ENCODE assay signal across 19 cellular contexts in the genomic region with DNA sequence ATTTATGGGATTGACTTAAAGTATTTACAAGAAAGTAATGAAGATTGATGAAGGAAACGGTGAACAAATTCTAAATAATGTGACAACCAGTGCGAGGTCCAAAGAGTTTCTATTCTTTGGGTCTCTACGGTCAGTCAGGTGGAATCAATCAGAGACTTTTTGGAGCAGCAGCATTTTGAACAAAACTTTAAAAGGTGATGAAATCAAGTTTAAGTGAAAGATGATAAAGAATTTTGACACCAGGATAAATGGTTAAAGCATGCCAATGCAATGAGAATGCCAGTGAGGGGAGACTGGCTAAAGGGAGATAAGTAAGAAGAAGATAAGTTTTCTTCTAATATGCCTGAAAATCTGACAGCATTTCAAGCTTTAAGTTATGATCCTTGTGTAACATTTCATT.
A peak's percentile ranks its signal among the peaks of the same experiment; 100 is the strongest.
DNase-seq lines count a peak whose midpoint lies in the region; ATAC-seq, FAIRE-seq and TF ChIP-seq lines count a peak whose summit lies in the region.
"Had no signal": no experiment of that assay in that cellular context is flagged by ENCODE, and none has a peak within 500 bp of the region (broad histone marks: within the 10 kb centered on the region; RNA-seq: fewer than 3 reads in every experiment).

No MANE protein-coding gene starts in this region.

- H3K27ac Mint-ChIP-seq in osteocyte (ENCODE audit: unreplicated experiment): peak overlapping the region; percentile 52
- H3K27ac Mint-ChIP-seq: CD14-positive monocyte had no signal

- no peak for TF ChIP-seq CTCF in choroid plexus epithelial cell (conservative IDR thresholded peaks at IDR 0.05; ENCODE audit: low read depth, low read length)
- no peak for TF ChIP-seq CTCF in osteocyte (IDR thresholded peaks at IDR 0.05)

- peaks cover 9% of the 10 kb centered on the region for H3K4me1 Mint-ChIP-seq in osteocyte (ENCODE audit: unreplicated experiment)
- H3K4me1 Mint-ChIP-seq: CD14-positive monocyte had no signal

- H3K36me3 Mint-ChIP-seq in osteocyte (ENCODE audit: unreplicated experiment): peaks cover 3% of the 10 kb centered on the region
- H3K36me3 Mint-ChIP-seq: CD14-positive monocyte had no signal

- ATAC-seq in HG03095 (IDR thresholded peaks at IDR 0.05; ENCODE audit: unreplicated experiment): no peak
- ATAC-seq in GM19455 (IDR thresholded peaks at IDR 0.05; ENCODE audit: unreplicated experiment): no peak
- ATAC-seq in HG03460 (IDR thresholded peaks at IDR 0.05; ENCODE audit: unreplicated experiment): no peak

- H3K27me3 Mint-ChIP-seq in osteocyte (ENCODE audit: unreplicated experiment): no peaks in the 10 kb centered on the region

- no peak overlapping the region for H3K4me3 ChIP-seq in choroid plexus epithelial cell (ENCODE audit: low read depth, low read length)
- H3K4me3 ChIP-seq: HAP-1 had no signal

- H3K9me3 Mint-ChIP-seq in osteocyte (ENCODE audit: unreplicated experiment): peaks cover 8% of the 10 kb centered on the region

- DNase-seq in HCEC 1CT (peak; percentile 5), M059J (ENCODE audit: low read depth) (peak; percentile 76), choroid plexus epithelial cell (ENCODE audit: low read depth) (peak; percentile 9), osteocyte (ENCODE audit: extremely low spot score, unreplicated experiment) (no peak), H54 (ENCODE audit: insufficient read length, low spot score) (no peak)
- DNase-seq: COR-L47, NCI-H1417 treated with DMSO at 0.1 percent for 48 hours, NCI-H187 treated with DMSO at 0.1 percent for 48 hours, NCI-H2227 treated with DMSO at 0.1 percent for 48 hours, NCI-H524 treated with DMSO at 0.1 percent for 48 hours, RPMI8226, SIG-M5 had no signal

- H3K4me3 Mint-ChIP-seq in osteocyte (ENCODE audit: unreplicated experiment): no peak overlapping the region
- H3K4me3 Mint-ChIP-seq: CD14-positive monocyte had no signal

- no peak for FAIRE-seq in H54 (lab: Jason Lieb, UNC)
- FAIRE-seq: GM12891, GM18507 had no signal

- no peak for TF ChIP-seq POLR2A in H54 (IDR thresholded peaks at IDR 0.05; ENCODE audit: low read depth, low read length)

Comparison
In these comparisons a context has a peak if more than half of its experiments do, and no peak if none do; other contexts are left out.
1. DNase-seq: peak in HCEC 1CT (single experiment), M059J (single experiment) and choroid plexus epithelial cell (single experiment); none in osteocyte (single experiment) and H54 (single experiment).